2 cellular contexts compared by ENCODE assay signal in genomic region chr10:32601583-32601982, GRCh38.
DNase-seq lines count a peak whose midpoint lies in the region; ATAC-seq, FAIRE-seq and TF ChIP-seq lines count a peak whose summit lies in the region.
"Not testable (repeated sequence)": the region's sequence is repeated elsewhere in the genome, so short reads cannot be mapped to it uniquely, and the experiment has no call there.

No MANE protein-coding gene starts in this region.

- TF ChIP-seq EP300 in A549 (IDR thresholded peaks at IDR 0.05); K562 (IDR thresholded peaks at IDR 0.05; ENCODE audit: low read length): not testable (repeated sequence)

- CTCF ChIA-PET in A549 (lab: Yijun Ruan, JAX): interaction anchor here (0.6 kb wide), 1 partner anchor 485 kb away, joined by 3 read pairs; no protein-coding TSS in a partner anchor
- CTCF ChIA-PET in K562 (lab: Yijun Ruan, JAX; ENCODE audit: low intra/inter-chr PET ratio): not testable (repeated sequence)

- not testable (repeated sequence) for H3K4me1 ChIP-seq in A549; K562 (replicated peaks in 1 of 2; ENCODE audit: control insufficient read depth in 2 of 2, insufficient read depth in 2 of 2, low read length in 2 of 2)

- TF ChIP-seq CTCF in A549 (IDR thresholded peaks at IDR 0.05); K562 (IDR thresholded peaks at IDR 0.05 in 2 of 3, conservative IDR thresholded peaks at IDR 0.05 in 1 of 3; ENCODE audit: insufficient read depth in 2 of 3, low read depth in 1 of 3, low read length in 3 of 3): not testable (repeated sequence)

- POLR2A ChIA-PET in A549 (lab: Yijun Ruan, JAX); K562 (lab: Yijun Ruan, JAX): not testable (repeated sequence)

- ATAC-seq in A549, K562: not testable (repeated sequence)

- not testable (repeated sequence) for TF ChIP-seq RAD21 in A549 (conservative IDR thresholded peaks at IDR 0.05 in 1 of 2, IDR thresholded peaks at IDR 0.05 in 1 of 2); K562 (CRISPR knock-in tag; conservative IDR thresholded peaks at IDR 0.05 in 1 of 2, IDR thresholded peaks at IDR 0.05 in 1 of 2)

- not testable (repeated sequence) for BruUV-seq in K562 (replicated peaks; lab: Mats Ljungman, UMichigan)

- not testable (repeated sequence) for H3K4me2 ChIP-seq in A549; K562 (ENCODE audit: insufficient read depth, low read length)

- TF ChIP-seq POLR2A in A549 (IDR thresholded peaks at IDR 0.05; ENCODE audit: low read length); K562 (conservative IDR thresholded peaks at IDR 0.05): not testable (repeated sequence)

- peaks cover 14% of the 10 kb centered on the region; the same call in 2 of the 3 replicates for H3K9me3 ChIP-seq in A549
- not testable (repeated sequence) for H3K9me3 ChIP-seq in K562 (replicated peaks; ENCODE audit: control insufficient read depth, insufficient read depth, low read depth, low read length)

- not testable (repeated sequence) for H3K4me3 ChIP-seq in A549, K562

- not testable (repeated sequence) for DNase-seq in A549 (ENCODE audit: low read depth in 1 of 2, low spot score in 1 of 2); K562 (ENCODE audit: extremely low read depth in 1 of 4, low spot score in 3 of 4)

- in situ Hi-C loops in K562 (cut with MboI): not testable (repeated sequence)

- H3K79me2 ChIP-seq in K562 (ENCODE audit: control insufficient read depth, insufficient read depth, low read length): not testable (repeated sequence)

- H3K9ac ChIP-seq in K562 (ENCODE audit: insufficient read depth in 1 of 2, low read depth in 2 of 2, low read length in 2 of 2): not testable (repeated sequence)

- not testable (repeated sequence) for H3K27me3 ChIP-seq in K562 (ENCODE audit: control insufficient read depth in 2 of 2, insufficient read depth in 2 of 2, low read length in 2 of 2)

- not testable (repeated sequence) for H2AFZ ChIP-seq in K562 (ENCODE audit: low read depth, low read length)

- H4K20me1 ChIP-seq in K562 (replicated peaks; ENCODE audit: control insufficient read depth, insufficient read depth, low read length): not testable (repeated sequence)

- WGBS in A549 (ENCODE audit: missing lambda C conversion rate): 70% methylated on average over 3 of the region's 3 CpGs
- 24% methylated on average over 3 of the region's 3 CpGs for whole genome bisulfite sequencing in K562 (ENCODE audit: insufficient coverage, low coverage, missing lambda C conversion rate)

- not testable (repeated sequence) for H3K36me3 ChIP-seq in K562 (ENCODE audit: control insufficient read depth, insufficient read depth, low read length)

- FAIRE-seq in A549 (lab: Jason Lieb, UNC); K562 (lab: Jason Lieb, UNC): not testable (repeated sequence)

- H3K27ac ChIP-seq in A549; K562 (ENCODE audit: extremely low read depth, low read depth, low read length): not testable (repeated sequence)

- not testable (repeated sequence) for H3K9me1 ChIP-seq in K562 (ENCODE audit: control insufficient read depth, insufficient read depth, low read length)

- intact Hi-C loops in K562 (cut with micrococcal nuclease): not testable (repeated sequence)

TF ChIP-seq in A549, 52 proteins besides CTCF, POLR2A, EP300 and RAD21:
- peak; percentile 71 for TF ChIP-seq MAFK (IDR thresholded peaks at IDR 0.05; ENCODE audit: partially characterized antibody)

TF ChIP-seq in K562, 482 proteins besides CTCF, POLR2A, EP300 and RAD21:
- TF ChIP-seq NFYB (IDR thresholded peaks at IDR 0.05; ENCODE audit: extremely low read depth, insufficient read length) (peak; percentile 27), ZNF316 (IDR thresholded peaks at IDR 0.05) (peak; percentile 53), ASH1L (IDR thresholded peaks at IDR 0.05; ENCODE audit: borderline replicate concordance, low read depth, partially characterized antibody) (peak; percentile 57), PKNOX1 (IDR thresholded peaks at IDR 0.05) (0 out of 2 replicates have a peak, but pooled peaks have one; percentile 23)
